ENCODE assay signal across 22 cellular contexts in the genomic region with DNA sequence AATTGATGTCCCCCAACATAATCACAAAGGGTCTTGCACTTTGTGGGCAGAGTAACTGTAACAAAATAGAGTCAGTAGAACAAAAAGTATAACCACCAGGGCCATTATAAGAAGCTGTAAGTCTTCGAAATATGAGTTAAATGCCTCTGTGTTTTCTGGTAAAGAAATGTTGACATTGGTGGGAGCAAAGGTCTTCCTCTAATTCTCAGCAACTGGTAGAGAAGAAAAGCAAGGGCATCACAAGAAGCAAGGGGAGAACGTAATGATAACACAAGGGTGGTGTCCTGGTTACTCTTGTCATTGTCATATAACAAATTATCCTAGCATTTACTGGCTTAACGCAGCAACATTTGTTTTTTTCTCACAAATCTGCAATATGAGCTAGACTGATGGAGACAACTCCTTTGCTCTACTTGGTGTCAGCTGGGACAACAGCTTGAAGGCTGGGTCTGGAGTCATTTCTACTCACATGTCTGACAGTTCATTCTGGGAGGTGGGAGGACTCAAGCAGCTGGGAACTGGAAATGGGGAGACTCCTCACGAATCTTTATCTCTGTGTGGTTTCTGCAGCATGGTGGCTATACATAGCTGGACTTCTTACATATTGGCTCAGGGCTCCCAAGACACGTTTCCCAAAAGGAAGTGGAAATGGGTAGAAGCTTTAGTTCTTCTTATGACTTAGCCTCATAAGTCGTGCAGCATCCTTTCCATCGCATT. TPM values are rescaled to one million over a fixed set of nuclear protein-coding genes. Genes with fewer than 3 reads are reported as not detected.
"Had no signal": no experiment of that assay in that cellular context is flagged by ENCODE, and none has a peak within 500 bp of the region (broad histone marks: within the 10 kb centered on the region; RNA-seq: fewer than 3 reads in every experiment).

No MANE protein-coding gene starts in this region.

- H3K27ac ChIP-seq: ascending aorta, left lung, tibial artery, uterus, VCaP had no signal

- DNase-seq: activated CD4-positive, alpha-beta T cell treated with anti-CD3 and anti-CD28 coated beads, Interleukin-2, amount 50 U/mL, for 1 hour; activated CD4-positive, CD25-positive, alpha-beta regulatory T cell treated with anti-CD3 and anti-CD28 coated beads, Interleukin-2, amount 50 U/mL, for 72 hours; activated CD8-positive, alpha-beta memory T cell treated with anti-CD3 and anti-CD28 coated beads, Interleukin-2, amount 50 U/mL, for 4 hours; activated effector memory CD4-positive, alpha-beta T cell treated with Interleukin-2 at 50 U/mL for 16 hours; activated naive CD4-positive, alpha-beta T cell treated with anti-CD3 and anti-CD28 coated beads, Interleukin-2, amount 10 ng/mL, durations not matched to agents 7 days and 5 days; activated T-cell treated with anti-CD3 and anti-CD28 coated beads, Interleukin-2, amount 50 U/mL, for 48 hours; cerebellar nuclear complex; cortex of kidney; left lung; occipital lobe; posterior cingulate gyrus; stimulated activated CD4-positive, alpha-beta T cell treated with anti-CD3 and anti-CD28 coated beads, Interleukin-1b, Interleukin-23, amount 100 ng/mL, for 48 hours; stimulated activated naive CD4-positive, alpha-beta T cell treated with Interleukin-2 at 50 U/mL for 16 hours; substantia nigra; tibial artery; uterus had no signal

- H3K4me1 ChIP-seq: ascending aorta, left lung, tibial artery, uterus had no signal

- H3K4me3 ChIP-seq: ascending aorta, left lung, tibial artery, uterus had no signal

- FAIRE-seq: endometrium, frontal cortex had no signal

- H3K9me3 ChIP-seq: ascending aorta, left lung, tibial artery, uterus had no signal

RNA-seq across cellular contexts. Expression of gene FETUB, which starts 49.5 kb away (rescaled TPM):
- polyA plus RNA-seq: adipose tissue, neural cell had no signal
